In genomic region chr15:47603026-47603425, GRCh38 we compare ENCODE assay signal across 17 cellular contexts.
DNase-seq lines count a peak whose midpoint lies in the region; FAIRE-seq and TF ChIP-seq lines count a peak whose summit lies in the region.
"Had no signal": no experiment of that assay in that cellular context is flagged by ENCODE, and none has a peak within 500 bp of the region (broad histone marks: within the 10 kb centered on the region; RNA-seq: fewer than 3 reads in every experiment).

No MANE protein-coding gene starts in this region.

- dilution Hi-C loops in mammary epithelial cell (cut with HindIII; ENCODE audit: low sequenced_read_pairs), result no loop called here

- WGBS in mammary epithelial cell (ENCODE audit: low coverage, missing lambda C conversion rate), result 92% methylated on average over 2 of the region's 2 CpGs
- 93 to 100% (median 97%) methylated on average over 2 of the region's 2 CpGs for WGBS in small intestine, 3 donors

- H3K4me2 ChIP-seq in Karpas-422 (ENCODE audit: low read depth, low read length, poor library complexity, severe bottlenecking) (no peak overlapping the region), mammary epithelial cell (ENCODE audit: insufficient read depth, low read depth, low read length) (no peak overlapping the region)

- in situ Hi-C loops in mammary epithelial cell (cut with MboI; ENCODE audit: low sequenced_read_pairs in 2 of 2), result no loop called here
- in situ Hi-C loops in GM13976 (cut with MboI; ENCODE audit: low sequenced_read_pairs, unreplicated experiment), result no loop called here

- H3K9me2 ChIP-seq in Karpas-422 (replicated peaks; ENCODE audit: insufficient read depth, low read length), result no peaks in the 10 kb centered on the region

- H3K36me3 ChIP-seq in Karpas-422 (ENCODE audit: insufficient read depth, low read length) (no peaks in the 10 kb centered on the region), mammary epithelial cell (ENCODE audit: insufficient read depth, low read length) (no peaks in the 10 kb centered on the region), small intestine (ENCODE audit: control insufficient read depth in 2 of 2, insufficient read depth in 2 of 2, low read length in 2 of 2) (no peaks in the 10 kb centered on the region)

- H2AFZ ChIP-seq in Karpas-422 (ENCODE audit: low read length) (no peak overlapping the region), mammary epithelial cell (ENCODE audit: low read depth, low read length) (no peak overlapping the region)

- H3K27ac ChIP-seq in Karpas-422 (ENCODE audit: low read length) (no peak overlapping the region), mammary epithelial cell (ENCODE audit: insufficient read depth, low read depth, low read length) (no peak overlapping the region), small intestine (ENCODE audit: low read depth in 1 of 2, low read length in 1 of 2) (no peak overlapping the region)

- intact Hi-C loops in mammary epithelial cell (cut with micrococcal nuclease), result no loop called here

- H3K79me2 ChIP-seq in Karpas-422 (ENCODE audit: low read length) (no peaks in the 10 kb centered on the region), mammary epithelial cell (ENCODE audit: insufficient read depth, low read length) (no peaks in the 10 kb centered on the region)

- FAIRE-seq in small intestine (lab: Jason Lieb, UNC), result no peak

- no peak overlapping the region for H3K9ac ChIP-seq in Karpas-422 (ENCODE audit: low read length)
- no peak overlapping the region for H3K9ac ChIP-seq in mammary epithelial cell (ENCODE audit: insufficient read depth, low read length)

- H3K27ac Mint-ChIP-seq in nephron progenitor cell, result no peak overlapping the region
- H3K27ac Mint-ChIP-seq: CD8-positive, alpha-beta memory T cell had no signal

- H4K20me1 ChIP-seq in Karpas-422 (ENCODE audit: insufficient read depth, low read depth, low read length), result no peaks in the 10 kb centered on the region
- no peaks in the 10 kb centered on the region for H4K20me1 ChIP-seq in mammary epithelial cell (ENCODE audit: insufficient read depth, low read length)

- no TSS peak for BruUV-seq in mammary epithelial cell (replicated peaks; lab: Mats Ljungman, UMichigan)

- H3K27me3 ChIP-seq in Karpas-422 (ENCODE audit: low read length) (no peaks in the 10 kb centered on the region), mammary epithelial cell (ENCODE audit: insufficient read depth, low read length) (no peaks in the 10 kb centered on the region), small intestine (ENCODE audit: control insufficient read depth in 2 of 2, insufficient read depth in 2 of 2, low read length in 2 of 2) (no peaks in the 10 kb centered on the region)

- H3K9me3 ChIP-seq in Karpas-422 (ENCODE audit: low read length), result peaks cover 20% of the 10 kb centered on the region
- no peaks in the 10 kb centered on the region for H3K9me3 ChIP-seq in mammary epithelial cell (replicated peaks; ENCODE audit: insufficient read depth, low read length)
- H3K9me3 ChIP-seq in small intestine (ENCODE audit: control insufficient read depth, low read depth), result no peaks in the 10 kb centered on the region

- no peak for TF ChIP-seq CTCF in mammary epithelial cell (conservative IDR thresholded peaks at IDR 0.05 in 1 of 2, IDR thresholded peaks at IDR 0.05 in 1 of 2; ENCODE audit: extremely low read depth in 1 of 2, insufficient read depth in 1 of 2, low read depth in 1 of 2, low read length in 2 of 2)
- no peak for TF ChIP-seq CTCF in GM13976 (IDR thresholded peaks at IDR 0.05; ENCODE audit: borderline replicate concordance, control extremely low read depth, extremely low read depth, insufficient read depth, missing control alignments)
- no peak for TF ChIP-seq CTCF in nephron progenitor cell (IDR thresholded peaks at IDR 0.05)

- H3K4me3 Mint-ChIP-seq in nephron progenitor cell, result no peak overlapping the region
- H3K4me3 Mint-ChIP-seq: CD8-positive, alpha-beta memory T cell had no signal

- H3K4me1 ChIP-seq in Karpas-422 (ENCODE audit: low read length) (no peaks in the 10 kb centered on the region), mammary epithelial cell (ENCODE audit: insufficient read depth, low read length) (no peaks in the 10 kb centered on the region), small intestine (ENCODE audit: control insufficient read depth in 2 of 2, insufficient read depth in 1 of 2, low read depth in 1 of 2, low read length in 1 of 2) (peaks cover 0 to 2% of the 10 kb centered on the region in 2 donors)

- no peaks in the 10 kb centered on the region for H3K27me3 Mint-ChIP-seq in nephron progenitor cell (ENCODE audit: low read depth, poor library complexity)

- no peak overlapping the region for H3K4me3 ChIP-seq in Karpas-422 (ENCODE audit: low read length)
- H3K4me3 ChIP-seq in mammary epithelial cell (replicated peaks in 1 of 3; ENCODE audit: insufficient read depth in 1 of 3, low read depth in 2 of 3, low read length in 3 of 3), result no peak overlapping the region
- no peak overlapping the region for H3K4me3 ChIP-seq in small intestine (ENCODE audit: low read depth in 1 of 2, low read length in 2 of 2)

- peak; percentile 4 for DNase-seq in EL
- peak; percentile 29 for DNase-seq in Karpas-422
- peak; percentile 18 for DNase-seq in mammary epithelial cell
- peak; percentile 9 for DNase-seq in iris pigment epithelial cell (ENCODE audit: low read depth)
- no peak for DNase-seq in activated CD4-positive, CD25-positive, alpha-beta regulatory T cell (lab: John Stamatoyannopoulos, UW)
- no peak for DNase-seq in GM13976 (ENCODE audit: low spot score)
- DNase-seq in small intestine, result no peak
- DNase-seq in nephron progenitor cell, result no peak
- DNase-seq: ACHN; CD8-positive, alpha-beta memory T cell; H7; KBM-7; MM.1S; NCI-H1105; NCI-H2029 treated with DMSO at 0.1 percent for 48 hours; NCI-H524; SW 1271 had no signal

- peaks cover 14% of the 10 kb centered on the region for H3K4me1 Mint-ChIP-seq in nephron progenitor cell
- H3K4me1 Mint-ChIP-seq: CD8-positive, alpha-beta memory T cell had no signal

- CTCF ChIA-PET in mammary epithelial cell (lab: Charles Lee; ENCODE audit: low non-redundant PET), result no interaction called here

- no peaks in the 10 kb centered on the region for H3K36me3 Mint-ChIP-seq in nephron progenitor cell (ENCODE audit: low read depth)
- H3K36me3 Mint-ChIP-seq: CD8-positive, alpha-beta memory T cell had no signal

- H3K9me3 Mint-ChIP-seq in nephron progenitor cell, result no peaks in the 10 kb centered on the region

Comparison
In these comparisons a context has a peak if more than half of its experiments do, and no peak if none do; other contexts are left out.
1. DNase-seq: peak in EL (single experiment), Karpas-422 (single experiment), mammary epithelial cell (single experiment) and iris pigment epithelial cell (single experiment); none in activated CD4-positive, CD25-positive, alpha-beta regulatory T cell (0 of 4), GM13976 (single experiment), small intestine (single experiment) and nephron progenitor cell (single experiment).